ENCODE assay signal across 25 cellular contexts in the genomic region with DNA sequence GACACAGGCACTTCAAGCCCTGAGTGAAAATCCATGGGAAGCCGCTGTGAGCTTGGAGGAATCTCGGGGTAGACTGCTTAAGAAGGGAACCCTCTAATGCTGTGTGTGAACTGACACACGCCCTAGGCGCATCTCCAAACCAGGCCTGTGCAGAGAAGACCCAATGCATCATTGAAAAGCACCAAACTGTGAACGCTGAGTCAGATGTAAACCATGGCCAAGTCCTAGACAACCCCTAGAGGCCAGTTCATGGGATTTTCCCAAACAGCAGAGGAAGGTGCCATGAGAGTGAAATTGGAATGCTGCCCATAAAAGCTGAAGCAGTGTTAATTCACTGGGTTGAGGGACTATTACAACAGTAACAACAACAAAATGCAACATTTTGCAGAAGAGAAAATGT.
DNase-seq lines count a peak whose midpoint lies in the region; ATAC-seq and TF ChIP-seq lines count a peak whose summit lies in the region.
"Had no signal": no experiment of that assay in that cellular context is flagged by ENCODE, and none has a peak within 500 bp of the region (broad histone marks: within the 10 kb centered on the region; RNA-seq: fewer than 3 reads in every experiment).

No MANE protein-coding gene starts in this region.

- H2AFZ ChIP-seq in HCT116 (ENCODE audit: low read depth, low read length, poor library complexity, severe bottlenecking), result no peak overlapping the region

- TF ChIP-seq RAD21 in HCT116 (IDR thresholded peaks at IDR 0.05; ENCODE audit: low read depth), result peak; percentile 44; the same call in 1 of the 2 replicates

- H3K9me2 ChIP-seq in HCT116 (ENCODE audit: insufficient read depth), result 0 out of 2 replicates have a peak, but pooled peaks cover 2% of the 10 kb centered on the region

- H4K20me1 ChIP-seq in HCT116 (ENCODE audit: insufficient read depth), result no peaks in the 10 kb centered on the region

- WGBS in stomach, 5 donors, result 73 to 95% (median 92%) methylated on average over 5 of the region's 5 CpGs

- no peaks in the 10 kb centered on the region for H3K9me3 Mint-ChIP-seq in Calu3 (ENCODE audit: low read depth, unreplicated experiment)

- H3K9me3 ChIP-seq in HCT116 (ENCODE audit: control insufficient read depth in 1 of 2, insufficient read depth in 1 of 2, low read depth in 1 of 2, low read length in 2 of 2), result no peaks in the 10 kb centered on the region
- H3K9me3 ChIP-seq in stomach, result peaks cover 0 to 7% (median 3%) of the 10 kb centered on the region in 4 donors

- RAD21 ChIA-PET in HCT116 (lab: Charles Lee; ENCODE audit: low non-redundant PET in 1 of 2, low total read pairs in 2 of 2, uncharacterized antibody in 2 of 2, unreplicated experiment in 2 of 2), result no interaction called here

- H3K27me3 ChIP-seq in HCT116 (ENCODE audit: insufficient read depth, low read length), result no peaks in the 10 kb centered on the region
- no peaks in the 10 kb centered on the region for H3K27me3 ChIP-seq in foreskin keratinocyte
- no peaks in the 10 kb centered on the region for H3K27me3 ChIP-seq in stomach
- H3K27me3 ChIP-seq: upper lobe of left lung had no signal

- H3K27me3 Mint-ChIP-seq in Calu3 (ENCODE audit: unreplicated experiment), result no peaks in the 10 kb centered on the region
- H3K27me3 Mint-ChIP-seq: activated naive CD8-positive, alpha-beta T cell; B cell; IgD-negative memory B cell; stimulated activated naive CD8-positive, alpha-beta T cell treated with anti-CD3 and anti-CD28 coated beads, Interleukin-15, amount 100 ng/mL, for 72 hours had no signal

- ATAC-seq in HCT116, result peak; percentile 80
- peak; percentile 63 for ATAC-seq in foreskin keratinocyte
- no peak for ATAC-seq in HG03342 (IDR thresholded peaks at IDR 0.05; ENCODE audit: unreplicated experiment)
- no peak for ATAC-seq in GM21576 (IDR thresholded peaks at IDR 0.05; ENCODE audit: unreplicated experiment)
- ATAC-seq: left colon; SK-N-SH treated with all-trans-retinoic acid at 6 μM for 48 hours; stimulated activated naive CD8-positive, alpha-beta T cell treated with anti-CD3 and anti-CD28 coated beads, Interleukin-15, amount 100 ng/mL, for 72 hours had no signal

- CTCF ChIA-PET in Calu3 (lab: Charles Lee) (no interaction called here), HCT116 (lab: Charles Lee) (no interaction called here)

- TF ChIP-seq POLR2A in HCT116 (IDR thresholded peaks at IDR 0.05; ENCODE audit: borderline replicate concordance, extremely low read depth, insufficient read depth, insufficient read length) (no peak), stomach (IDR thresholded peaks at IDR 0.05) (no peak)

- no peak overlapping the region for H3K9ac ChIP-seq in HCT116 (ENCODE audit: low read length)

- no peaks in the 10 kb centered on the region for H3K4me1 Mint-ChIP-seq in Calu3 (ENCODE audit: low read depth, unreplicated experiment)
- H3K4me1 Mint-ChIP-seq: B cell; IgD-negative memory B cell; stimulated activated naive CD8-positive, alpha-beta T cell treated with anti-CD3 and anti-CD28 coated beads, Interleukin-15, amount 100 ng/mL, for 72 hours had no signal

- no peaks in the 10 kb centered on the region for H3K36me3 Mint-ChIP-seq in Calu3 (ENCODE audit: insufficient read depth, unreplicated experiment)
- H3K36me3 Mint-ChIP-seq: activated naive CD8-positive, alpha-beta T cell had no signal

- H3K4me3 ChIP-seq in HCT116 (replicated peaks in 1 of 2; ENCODE audit: low read depth in 1 of 2, low read length in 2 of 2) (no peak overlapping the region), stomach (no peak overlapping the region), foreskin fibroblast (ENCODE audit: low read depth in 1 of 2, low read length in 2 of 2) (no peak overlapping the region)
- H3K4me3 ChIP-seq: skin epidermis, upper lobe of left lung had no signal

- BruUV-seq in Calu3 (replicated peaks; lab: Mats Ljungman, UMichigan), result no TSS peak
- BruUV-seq in HCT116 (replicated peaks; lab: Mats Ljungman, UMichigan), result no TSS peak

- peak; percentile 6 for DNase-seq in Calu3
- DNase-seq in HCT116 (ENCODE audit: low read depth, low spot score), result peak; percentile 27
- peak; percentile 16 for DNase-seq in RPMI7951 (ENCODE audit: low read depth)
- peak in 1 of 2 donors; percentile 7 for DNase-seq in foreskin keratinocyte
- no peak for DNase-seq in stomach
- no peak for DNase-seq in foreskin fibroblast
- DNase-seq: activated CD4-positive, alpha-beta T cell treated with anti-CD3 and anti-CD28 coated beads for 1 hour; GDM1; HCEC 1CT; left colon; NCI-H2081 treated with DMSO at 0.1 percent for 48 hours; NCI-H82; nephron progenitor cell; posterior cingulate gyrus; stimulated activated naive CD8-positive, alpha-beta T cell treated with anti-CD3 and anti-CD28 coated beads, Interleukin-15, amount 100 ng/mL, for 72 hours; T1000; upper lobe of left lung had no signal

- H3K27ac Mint-ChIP-seq in Calu3 (ENCODE audit: unreplicated experiment), result no peak overlapping the region
- H3K27ac Mint-ChIP-seq: activated naive CD8-positive, alpha-beta T cell; B cell; IgD-negative memory B cell; mesothelial cell of epicardium; nephron progenitor cell; stimulated activated naive CD8-positive, alpha-beta T cell treated with anti-CD3 and anti-CD28 coated beads, Interleukin-15, amount 100 ng/mL, for 72 hours had no signal

- intact Hi-C loops in Calu3 (cut with micrococcal nuclease; ENCODE audit: unreplicated experiment), result no loop called here
- intact Hi-C loops in HCT116 (cut with micrococcal nuclease), result no loop called here
- intact Hi-C loops in stomach (cut with DNase I; ENCODE audit: low total_unique reads), result no loop called here

- H3K36me3 ChIP-seq in HCT116 (ENCODE audit: control insufficient read depth in 1 of 2, insufficient read depth in 2 of 2, low read length in 2 of 2), result no peaks in the 10 kb centered on the region
- H3K36me3 ChIP-seq in stomach, result no peaks in the 10 kb centered on the region
- H3K36me3 ChIP-seq: upper lobe of left lung had no signal

- TF ChIP-seq EP300 in stomach (IDR thresholded peaks at IDR 0.05), result no peak

- POLR2A ChIA-PET in HCT116 (lab: Charles Lee), result no interaction called here

- TF ChIP-seq CTCF in Calu3 (IDR thresholded peaks at IDR 0.05; ENCODE audit: unreplicated experiment) (no peak), HCT116 (IDR thresholded peaks at IDR 0.05 in 2 of 3, conservative IDR thresholded peaks at IDR 0.05 in 1 of 3; ENCODE audit: borderline replicate concordance in 1 of 3, insufficient read depth in 1 of 3, low read depth in 2 of 3, low read length in 2 of 3) (peak in 2 of 3 experiments; percentile 40 to 46; a peak in 4 of 6 replicates), foreskin keratinocyte (conservative IDR thresholded peaks at IDR 0.05) (peak; percentile 31), stomach (IDR thresholded peaks at IDR 0.05) (no peak), foreskin fibroblast (IDR thresholded peaks at IDR 0.05; ENCODE audit: low read depth, low read length) (no peak)

- peaks cover 0 to 4% of the 10 kb centered on the region in 2 experiments; a peak in 1 of 4 replicates for H3K4me1 ChIP-seq in HCT116 (ENCODE audit: control insufficient read depth in 1 of 2, insufficient read depth in 2 of 2, low read length in 2 of 2)
- no peaks in the 10 kb centered on the region for H3K4me1 ChIP-seq in foreskin keratinocyte
- H3K4me1 ChIP-seq in stomach, result peaks cover 0 to 10% (median 0%) of the 10 kb centered on the region in 4 donors
- H3K4me1 ChIP-seq: upper lobe of left lung had no signal

- H3K4me3 Mint-ChIP-seq in Calu3 (ENCODE audit: low read depth, unreplicated experiment), result no peak overlapping the region
- H3K4me3 Mint-ChIP-seq: activated naive CD8-positive, alpha-beta T cell; B cell; IgD-negative memory B cell; mesothelial cell of epicardium; nephron progenitor cell; stimulated activated naive CD8-positive, alpha-beta T cell treated with anti-CD3 and anti-CD28 coated beads, Interleukin-15, amount 100 ng/mL, for 72 hours had no signal

- H3K27ac ChIP-seq in HCT116 (ENCODE audit: low read depth, low read length) (no peak overlapping the region), foreskin keratinocyte (no peak overlapping the region), stomach (no peak overlapping the region)
- H3K27ac ChIP-seq: skin epidermis, upper lobe of left lung had no signal

- no peak overlapping the region for H3K4me2 ChIP-seq in HCT116 (ENCODE audit: low read length)

- no peaks in the 10 kb centered on the region for H3K79me2 ChIP-seq in HCT116 (ENCODE audit: insufficient read depth, low read length)

TF ChIP-seq in HCT116, 20 proteins besides CTCF, POLR2A, EP300 and RAD21:
- no peak for TF ChIP-seq ELF1 (IDR thresholded peaks at IDR 0.05; ENCODE audit: borderline replicate concordance, low read depth)
- TF ChIP-seq EZH2 (IDR thresholded peaks at IDR 0.05), result no peak
- TF ChIP-seq CBX3 (IDR thresholded peaks at IDR 0.05; ENCODE audit: low read depth), result no peak
- TF ChIP-seq SP1 (IDR thresholded peaks at IDR 0.05; ENCODE audit: low read depth), result no peak
- TF ChIP-seq ZFX (IDR thresholded peaks at IDR 0.05), result no peak
- no peak for TF ChIP-seq TCF7L2 (IDR thresholded peaks at IDR 0.05; ENCODE audit: borderline replicate concordance, extremely low read depth, insufficient read depth, insufficient read length)
- TF ChIP-seq, protein P1, sequence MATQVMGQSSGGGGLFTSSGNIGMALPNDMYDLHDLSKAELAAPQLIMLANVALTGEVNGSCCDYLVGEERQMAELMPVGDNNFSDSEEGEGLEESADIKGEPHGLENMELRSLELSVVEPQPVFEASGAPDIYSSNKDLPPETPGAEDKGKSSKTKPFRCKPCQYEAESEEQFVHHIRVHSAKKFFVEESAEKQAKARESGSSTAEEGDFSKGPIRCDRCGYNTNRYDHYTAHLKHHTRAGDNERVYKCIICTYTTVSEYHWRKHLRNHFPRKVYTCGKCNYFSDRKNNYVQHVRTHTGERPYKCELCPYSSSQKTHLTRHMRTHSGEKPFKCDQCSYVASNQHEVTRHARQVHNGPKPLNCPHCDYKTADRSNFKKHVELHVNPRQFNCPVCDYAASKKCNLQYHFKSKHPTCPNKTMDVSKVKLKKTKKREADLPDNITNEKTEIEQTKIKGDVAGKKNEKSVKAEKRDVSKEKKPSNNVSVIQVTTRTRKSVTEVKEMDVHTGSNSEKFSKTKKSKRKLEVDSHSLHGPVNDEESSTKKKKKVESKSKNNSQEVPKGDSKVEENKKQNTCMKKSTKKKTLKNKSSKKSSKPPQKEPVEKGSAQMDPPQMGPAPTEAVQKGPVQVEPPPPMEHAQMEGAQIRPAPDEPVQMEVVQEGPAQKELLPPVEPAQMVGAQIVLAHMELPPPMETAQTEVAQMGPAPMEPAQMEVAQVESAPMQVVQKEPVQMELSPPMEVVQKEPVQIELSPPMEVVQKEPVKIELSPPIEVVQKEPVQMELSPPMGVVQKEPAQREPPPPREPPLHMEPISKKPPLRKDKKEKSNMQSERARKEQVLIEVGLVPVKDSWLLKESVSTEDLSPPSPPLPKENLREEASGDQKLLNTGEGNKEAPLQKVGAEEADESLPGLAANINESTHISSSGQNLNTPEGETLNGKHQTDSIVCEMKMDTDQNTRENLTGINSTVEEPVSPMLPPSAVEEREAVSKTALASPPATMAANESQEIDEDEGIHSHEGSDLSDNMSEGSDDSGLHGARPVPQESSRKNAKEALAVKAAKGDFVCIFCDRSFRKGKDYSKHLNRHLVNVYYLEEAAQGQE (IDR thresholded peaks at IDR 0.05; ENCODE audit: low read depth), result no peak
- TF ChIP-seq FOSL1 (IDR thresholded peaks at IDR 0.05; ENCODE audit: low read depth), result no peak

Comparison
In these comparisons a context has a peak if more than half of its experiments do, and no peak if none do; other contexts are left out.
1. DNase-seq: peak in Calu3 (single experiment), HCT116 (single experiment) and RPMI7951 (single experiment); none in stomach (single experiment) and foreskin fibroblast (0 of 2).
2. CTCF ChIP-seq: peak in HCT116 (2 of 3) and foreskin keratinocyte (single experiment); none in Calu3 (single experiment), stomach (0 of 7) and foreskin fibroblast (single experiment).
3. ATAC-seq: peak in HCT116 (single experiment) and foreskin keratinocyte (single experiment); none in HG03342 (single experiment) and GM21576 (single experiment).